ENCODE assay signal across 10 cellular contexts in the genomic region with DNA sequence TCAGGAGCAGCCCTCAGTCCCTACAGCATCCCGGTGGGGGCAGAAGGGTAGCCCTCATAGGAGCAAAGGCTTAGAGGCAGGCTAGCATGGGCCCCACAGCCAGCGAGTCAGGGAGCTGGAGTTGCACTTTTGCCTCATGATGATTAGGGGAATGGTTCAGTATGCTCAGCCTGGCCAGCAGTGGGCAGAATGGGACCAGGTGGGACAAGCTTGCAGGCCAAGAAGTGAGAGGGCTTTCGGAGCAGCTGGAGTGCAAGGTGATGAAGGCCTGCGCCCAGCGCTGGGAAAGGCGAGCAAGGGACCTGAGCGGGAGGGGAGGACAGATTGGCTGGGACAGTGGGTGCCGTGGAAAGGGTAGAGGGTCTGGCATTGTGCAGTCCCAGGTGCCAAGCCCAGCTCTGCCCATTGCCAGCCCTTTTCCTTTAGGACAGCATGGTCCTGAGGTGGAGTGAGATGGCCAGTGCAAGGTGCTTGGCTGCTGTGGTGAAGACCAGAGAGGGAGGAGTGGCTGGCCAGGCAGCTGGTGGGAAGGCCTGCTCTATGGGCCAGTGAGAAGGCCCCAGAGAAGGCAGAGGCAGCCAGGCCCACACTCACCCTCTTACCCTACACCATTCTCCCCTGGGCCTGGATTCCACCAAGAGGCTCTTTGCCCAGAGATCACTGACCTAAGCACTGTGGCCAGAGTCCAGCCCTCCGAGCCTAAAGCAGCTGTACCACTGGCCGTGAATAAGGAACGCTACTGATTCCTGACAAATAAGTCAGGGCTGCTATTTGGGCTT. TPM values are rescaled to one million over a fixed set of nuclear protein-coding genes. Genes with fewer than 3 reads are reported as not detected.
DNase-seq lines count a peak whose midpoint lies in the region; ATAC-seq and TF ChIP-seq lines count a peak whose summit lies in the region.
"Had no signal": no experiment of that assay in that cellular context is flagged by ENCODE, and none has a peak within 500 bp of the region (broad histone marks: within the 10 kb centered on the region; RNA-seq: fewer than 3 reads in every experiment).

No MANE protein-coding gene starts in this region.

- peak; percentile 52 for TF ChIP-seq CTCF in GM10266 (IDR thresholded peaks at IDR 0.05; ENCODE audit: control insufficient read depth, insufficient read depth, low read depth, missing control alignments)
- peak; percentile 66 for TF ChIP-seq CTCF in endodermal cell (conservative IDR thresholded peaks at IDR 0.05)
- peak; percentile 39 for TF ChIP-seq CTCF in osteoblast (IDR thresholded peaks at IDR 0.05; ENCODE audit: extremely low read depth, low read depth, low read length)
- TF ChIP-seq CTCF in breast epithelium (IDR thresholded peaks at IDR 0.05): no peak

- H2AK5ac ChIP-seq in trophoblast cell (ENCODE audit: low read length): no peak overlapping the region

- H4K8ac ChIP-seq in trophoblast cell (ENCODE audit: low read depth, low read length): no peak overlapping the region

- H3K4me3 Mint-ChIP-seq in T-helper 1 cell treated with Interleukin-12 subunit alpha and Interleukin-12 subunit beta and Interleukin-4 antibody, amounts not matched to agents 30 μg/mL and 1 μg/mL, for 36 hours: no peak overlapping the region
- no peak overlapping the region for H3K4me3 Mint-ChIP-seq in endodermal cell

- no peak for TF ChIP-seq POLR2A in breast epithelium (IDR thresholded peaks at IDR 0.05)

- H4K91ac ChIP-seq in trophoblast cell (ENCODE audit: low read depth, low read length): no peak overlapping the region

- no peaks in the 10 kb centered on the region for H3K79me2 ChIP-seq in osteoblast (ENCODE audit: insufficient read depth, low read length)
- no peaks in the 10 kb centered on the region for H3K79me2 ChIP-seq in trophoblast cell (ENCODE audit: control insufficient read depth, insufficient read depth, low read length, poor library complexity)

- DNase-seq in GM10266 (ENCODE audit: extremely low spot score) (no peak), endodermal cell (peak; percentile 69), osteoblast (ENCODE audit: insufficient read length, low spot score, missing footprints) (peak; percentile 63), trophoblast cell (no peak), breast epithelium (ENCODE audit: low spot score in 2 of 2) (no peak)

- H3K9me3 ChIP-seq in endodermal cell (ENCODE audit: control insufficient read depth, low read length) (no peaks in the 10 kb centered on the region), osteoblast (ENCODE audit: low read depth, low read length) (no peaks in the 10 kb centered on the region), trophoblast cell (ENCODE audit: insufficient read depth, low read depth, low read length) (no peaks in the 10 kb centered on the region), breast epithelium (no peaks in the 10 kb centered on the region)
- H3K9me3 ChIP-seq: body of pancreas had no signal

- H3K27me3 ChIP-seq in endodermal cell (ENCODE audit: control insufficient read depth, insufficient read depth, low read length, poor library complexity, severe bottlenecking) (no peaks in the 10 kb centered on the region), osteoblast (ENCODE audit: insufficient read depth, low read length) (no peaks in the 10 kb centered on the region), trophoblast cell (ENCODE audit: insufficient read depth, low read length) (no peaks in the 10 kb centered on the region), breast epithelium (no peaks in the 10 kb centered on the region)
- H3K27me3 ChIP-seq: body of pancreas had no signal

- H3K23ac ChIP-seq in trophoblast cell (ENCODE audit: low read length): no peak overlapping the region

- H3K4ac ChIP-seq in trophoblast cell (ENCODE audit: low read depth, low read length): no peak overlapping the region

- H3K4me1 ChIP-seq in endodermal cell (ENCODE audit: control insufficient read depth, insufficient read depth, low read length) (no peaks in the 10 kb centered on the region), osteoblast (ENCODE audit: insufficient read depth, low read length) (peaks cover 13% of the 10 kb centered on the region), trophoblast cell (ENCODE audit: control insufficient read depth in 1 of 2, insufficient read depth in 2 of 2, low read length in 2 of 2) (peaks cover 6% of the 10 kb centered on the region in 2 experiments), breast epithelium (no peaks in the 10 kb centered on the region)
- H3K4me1 ChIP-seq: body of pancreas had no signal

- H2BK12ac ChIP-seq in trophoblast cell (ENCODE audit: low read length): no peak overlapping the region

- 88 to 94% methylated on average over 6 to 11 of the region's 11 CpGs for WGBS in endodermal cell (ENCODE audit: insufficient coverage in 1 of 2, insufficient read length in 1 of 2), 2 experiments
- no CpG with 5 or more reads among the region's 11 CpGs for WGBS in trophoblast cell (ENCODE audit: extremely low coverage, insufficient coverage, insufficient read length)

- peaks cover 18% of the 10 kb centered on the region for H3K4me1 Mint-ChIP-seq in T-helper 1 cell treated with Interleukin-12 subunit alpha and Interleukin-12 subunit beta and Interleukin-4 antibody, amounts not matched to agents 30 μg/mL and 1 μg/mL, for 36 hours (ENCODE audit: low read depth)
- H3K4me1 Mint-ChIP-seq in endodermal cell: no peaks in the 10 kb centered on the region

- H2BK5ac ChIP-seq in trophoblast cell (ENCODE audit: low read depth, low read length, poor library complexity): no peak overlapping the region

- H3K4me2 ChIP-seq in osteoblast (ENCODE audit: insufficient read depth, low read length) (no peak overlapping the region), trophoblast cell (ENCODE audit: low read length) (no peak overlapping the region)

- H2AFZ ChIP-seq in osteoblast (ENCODE audit: low read length) (no peak overlapping the region), trophoblast cell (ENCODE audit: insufficient read depth, low read length, poor library complexity) (no peak overlapping the region)

- no peaks in the 10 kb centered on the region for H3K9me3 Mint-ChIP-seq in T-helper 1 cell treated with Interleukin-12 subunit alpha and Interleukin-12 subunit beta and Interleukin-4 antibody, amounts not matched to agents 30 μg/mL and 1 μg/mL, for 36 hours
- no peaks in the 10 kb centered on the region for H3K9me3 Mint-ChIP-seq in endodermal cell

- H3K27ac ChIP-seq in endodermal cell (ENCODE audit: low read depth, low read length) (peak overlapping the region; percentile 2), osteoblast (ENCODE audit: low read depth, low read length) (no peak overlapping the region), trophoblast cell (ENCODE audit: low read depth, low read length) (no peak overlapping the region), breast epithelium (peak overlapping the region in 1 of 2 donors; percentile 66)
- H3K27ac ChIP-seq: body of pancreas had no signal

- H4K20me1 ChIP-seq in osteoblast (ENCODE audit: insufficient read depth, low read length): peaks cover 17% of the 10 kb centered on the region

- H4K12ac ChIP-seq in trophoblast cell (ENCODE audit: low read depth, low read length): no peak overlapping the region

- peak overlapping the region; percentile 28 for H3K27ac Mint-ChIP-seq in T-helper 1 cell treated with Interleukin-12 subunit alpha and Interleukin-12 subunit beta and Interleukin-4 antibody, amounts not matched to agents 30 μg/mL and 1 μg/mL, for 36 hours
- peak overlapping the region; percentile 71 for H3K27ac Mint-ChIP-seq in endodermal cell
- H3K27ac Mint-ChIP-seq: progenitor cell of endocrine pancreas had no signal

- no peak overlapping the region for H3K14ac ChIP-seq in trophoblast cell (ENCODE audit: low read length)

- H3K9ac ChIP-seq in endodermal cell (ENCODE audit: extremely low read depth, low read length, poor library complexity, severe bottlenecking) (no peak overlapping the region), trophoblast cell (ENCODE audit: low read length) (no peak overlapping the region)

- ATAC-seq in GM19395 (IDR thresholded peaks at IDR 0.05; ENCODE audit: unreplicated experiment) (no peak), GM18511 (IDR thresholded peaks at IDR 0.05; ENCODE audit: unreplicated experiment) (no peak)
- ATAC-seq: body of pancreas had no signal

- H3K4me3 ChIP-seq in endodermal cell (ENCODE audit: low read length): no peak overlapping the region
- no peak overlapping the region for H3K4me3 ChIP-seq in osteoblast (ENCODE audit: insufficient read depth, low read length)
- no peak overlapping the region for H3K4me3 ChIP-seq in trophoblast cell (ENCODE audit: low read depth, low read length)
- H3K4me3 ChIP-seq in breast epithelium: no peak overlapping the region
- H3K4me3 ChIP-seq: body of pancreas had no signal

- H3K27me3 Mint-ChIP-seq in T-helper 1 cell treated with Interleukin-12 subunit alpha and Interleukin-12 subunit beta and Interleukin-4 antibody, amounts not matched to agents 30 μg/mL and 1 μg/mL, for 36 hours (ENCODE audit: low read depth): no peaks in the 10 kb centered on the region
- no peaks in the 10 kb centered on the region for H3K27me3 Mint-ChIP-seq in endodermal cell (ENCODE audit: insufficient read depth)
- H3K27me3 Mint-ChIP-seq: progenitor cell of endocrine pancreas had no signal

- peaks cover 27% of the 10 kb centered on the region for H3K36me3 Mint-ChIP-seq in T-helper 1 cell treated with Interleukin-12 subunit alpha and Interleukin-12 subunit beta and Interleukin-4 antibody, amounts not matched to agents 30 μg/mL and 1 μg/mL, for 36 hours (ENCODE audit: low read depth)
- H3K36me3 Mint-ChIP-seq in endodermal cell (ENCODE audit: low read depth): peaks cover 44% of the 10 kb centered on the region

- peaks cover 5% of the 10 kb centered on the region for H3K79me1 ChIP-seq in trophoblast cell (ENCODE audit: low read length)

- H3K36me3 ChIP-seq in endodermal cell (ENCODE audit: control insufficient read depth, insufficient read depth, low read length) (peaks cover 22% of the 10 kb centered on the region), osteoblast (ENCODE audit: insufficient read depth, low read length) (peaks cover 8% of the 10 kb centered on the region), trophoblast cell (ENCODE audit: control insufficient read depth in 1 of 2, insufficient read depth in 2 of 2, low read length in 2 of 2) (peaks cover 27 to 45% of the 10 kb centered on the region in 2 experiments), breast epithelium (no peaks in the 10 kb centered on the region)

- intact Hi-C loops in breast epithelium (cut with DNase I; ENCODE audit: low total_unique reads): no loop called here

- H2BK120ac ChIP-seq in trophoblast cell (ENCODE audit: insufficient read depth, low read length, poor library complexity): no peak overlapping the region

- no peak overlapping the region for H3K18ac ChIP-seq in trophoblast cell (ENCODE audit: low read length)

RNA-seq across cellular contexts. Expression of gene SUSD2, which starts 47.9 kb away (rescaled TPM):
- 1 to 10 TPM in 1 of 2 donors, under 1 TPM in 1; 0.40 to 1.6 TPM for total RNA-seq in endodermal cell
- polyA plus RNA-seq in endodermal cell (2013, experiment 1 of 2): 2.9 TPM
- 2.2 TPM for polyA plus RNA-seq in endodermal cell (2013, experiment 2 of 2)
- 0.72 and 2.4 TPM in 2 replicates for total RNA-seq in osteoblast
- polyA plus RNA-seq in trophoblast cell (2013): 36.0 and 40.8 TPM in 2 replicates
- 1 to 10 TPM in 2 of 3 donors, under 1 TPM in 1; 0.80 to 7.9 (median 5.6) TPM for total RNA-seq in breast epithelium

Comparison
In these comparisons a context has a peak if more than half of its experiments do, and no peak if none do; other contexts are left out.
1. DNase-seq: peak in endodermal cell (single experiment) and osteoblast (single experiment); none in GM10266 (single experiment), trophoblast cell (0 of 2) and breast epithelium (0 of 2).
2. CTCF ChIP-seq: peak in GM10266 (single experiment), endodermal cell (single experiment) and osteoblast (single experiment); none in breast epithelium (0 of 3).